ENCODE assay signal across 22 cellular contexts in the genomic region with DNA sequence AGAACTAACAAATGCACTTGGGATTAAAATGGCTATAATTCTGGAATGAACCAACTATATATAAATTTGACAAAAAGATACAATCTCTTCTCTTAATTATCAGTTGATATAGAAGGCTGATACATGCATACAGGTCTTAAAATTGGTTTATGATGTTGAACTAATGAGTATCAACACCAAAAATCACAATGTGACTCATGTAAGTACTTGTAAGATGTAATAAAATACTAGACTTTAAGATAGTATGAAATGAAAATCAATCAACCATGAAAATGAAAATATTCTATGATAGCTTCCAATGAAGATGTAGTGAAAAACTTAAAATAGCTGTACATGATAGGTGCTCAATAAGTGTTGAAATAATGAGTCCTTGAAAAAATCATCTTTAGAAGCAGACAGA.
DNase-seq lines count a peak whose midpoint lies in the region; FAIRE-seq and TF ChIP-seq lines count a peak whose summit lies in the region.
"Had no signal": no experiment of that assay in that cellular context is flagged by ENCODE, and none has a peak within 500 bp of the region (broad histone marks: within the 10 kb centered on the region; RNA-seq: fewer than 3 reads in every experiment).

No MANE protein-coding gene starts in this region.

- intact Hi-C loops in OCI-LY7 (cut with micrococcal nuclease; ENCODE audit: unreplicated experiment) = no loop called here

- no peaks in the 10 kb centered on the region for H3K27me3 Mint-ChIP-seq in osteocyte (ENCODE audit: unreplicated experiment)
- H3K27me3 Mint-ChIP-seq: CD4-positive, alpha-beta T cell; CD8-positive, alpha-beta memory T cell had no signal

- H3K9me3 Mint-ChIP-seq in osteocyte (ENCODE audit: unreplicated experiment) = no peaks in the 10 kb centered on the region
- H3K9me3 Mint-ChIP-seq: CD4-positive, alpha-beta T cell; GM23338; H9 had no signal

- H3K4me3 ChIP-seq in HEK293 (ENCODE audit: low read depth, low read length) = no peak overlapping the region
- H3K4me3 ChIP-seq in OCI-LY7 (ENCODE audit: low read depth, low read length, poor library complexity, severe bottlenecking) = no peak overlapping the region
- H3K4me3 ChIP-seq: BLaER1 treated with 17β-estradiol and CSF1 and Interleukin-3, amounts not matched to agents 10 nM and 100 nM; GM23338 had no signal

- POLR2A ChIA-PET in HEK293 (lab: Yijun Ruan, JAX) (no interaction called here), OCI-LY7 (lab: Charles Lee) (no interaction called here)

- H4K20me1 ChIP-seq in OCI-LY7 (ENCODE audit: insufficient read depth, low read length) = no peaks in the 10 kb centered on the region
- H4K20me1 ChIP-seq: BLaER1 treated with 17β-estradiol and CSF1 and Interleukin-3, amounts not matched to agents 10 nM and 100 nM had no signal

- no peak overlapping the region for H3K4me3 Mint-ChIP-seq in osteocyte (ENCODE audit: unreplicated experiment)
- H3K4me3 Mint-ChIP-seq: CD14-positive monocyte; CD4-positive, alpha-beta T cell; CD8-positive, alpha-beta memory T cell; GM23338; H9; HFFc6 had no signal

- DNase-seq in osteocyte (ENCODE audit: extremely low spot score, unreplicated experiment) (no peak), OCI-LY7 (ENCODE audit: low spot score) (no peak), DMS153 (lab: John Stamatoyannopoulos, UW) (no peak), mesenteric fat pad (ENCODE audit: low spot score) (no peak)
- DNase-seq: ACHN; AML-193; BE2C; CD4-positive, alpha-beta T cell; CD8-positive, alpha-beta memory T cell; DMS 273 treated with DMSO at 0.1 percent for 48 hours; DMS79 treated with DMSO at 0.1 percent for 48 hours; GF-D8; H9; HFFc6 had no signal

- no peaks in the 10 kb centered on the region for H3K36me3 Mint-ChIP-seq in osteocyte (ENCODE audit: unreplicated experiment)
- H3K36me3 Mint-ChIP-seq: CD14-positive monocyte; CD8-positive, alpha-beta memory T cell had no signal

- H3K27ac ChIP-seq in HEK293 (ENCODE audit: extremely low read depth, low read depth, low read length) (no peak overlapping the region), OCI-LY7 (ENCODE audit: low read depth, low read length, poor library complexity, severe bottlenecking) (no peak overlapping the region)
- H3K27ac ChIP-seq: BLaER1 treated with 17β-estradiol and CSF1 and Interleukin-3, amounts not matched to agents 10 nM and 100 nM had no signal

- H3K9me2 ChIP-seq in OCI-LY7 (ENCODE audit: insufficient read depth, low read length) = no peaks in the 10 kb centered on the region

- peak; percentile 55 for FAIRE-seq in endometrium (lab: Jason Lieb, UNC)
- FAIRE-seq: D721Med, GM12891, GM18507 had no signal

- H3K4me1 ChIP-seq in HEK293 (ENCODE audit: control insufficient read depth, insufficient read depth, low read length) (peaks cover 25% of the 10 kb centered on the region), OCI-LY7 (ENCODE audit: insufficient read depth, low read length, poor library complexity, severe bottlenecking) (no peaks in the 10 kb centered on the region)
- H3K4me1 ChIP-seq: BE2C; BLaER1 treated with 17β-estradiol and CSF1 and Interleukin-3, amounts not matched to agents 10 nM and 100 nM had no signal

- BruUV-seq in OCI-LY7 (replicated peaks; lab: Mats Ljungman, UMichigan) = no TSS peak

- TF ChIP-seq CTCF in HEK293 (tag by site-specific recombination; IDR thresholded peaks at IDR 0.05) (no peak), osteocyte (IDR thresholded peaks at IDR 0.05) (no peak), OCI-LY7 (conservative IDR thresholded peaks at IDR 0.05; ENCODE audit: low read length) (no peak)

- no peaks in the 10 kb centered on the region for H3K36me3 ChIP-seq in HEK293 (ENCODE audit: control insufficient read depth in 2 of 2, insufficient read depth in 1 of 2, low read length in 2 of 2)
- no peaks in the 10 kb centered on the region for H3K36me3 ChIP-seq in OCI-LY7 (ENCODE audit: insufficient read depth, low read length)
- H3K36me3 ChIP-seq: BE2C; BLaER1 treated with 17β-estradiol and CSF1 and Interleukin-3, amounts not matched to agents 10 nM and 100 nM had no signal

- H3K4me2 ChIP-seq in OCI-LY7 (ENCODE audit: low read length) = no peak overlapping the region
- H3K4me2 ChIP-seq: BLaER1 treated with 17β-estradiol and CSF1 and Interleukin-3, amounts not matched to agents 10 nM and 100 nM; GM23338 had no signal

- peaks cover 52% of the 10 kb centered on the region for H3K4me1 Mint-ChIP-seq in osteocyte (ENCODE audit: unreplicated experiment)
- H3K4me1 Mint-ChIP-seq: CD14-positive monocyte; CD8-positive, alpha-beta memory T cell had no signal

- no peak overlapping the region for H2AFZ ChIP-seq in OCI-LY7 (ENCODE audit: low read length)
- H2AFZ ChIP-seq: GM23338 had no signal

- H3K9me3 ChIP-seq in HEK293 (ENCODE audit: control insufficient read depth, insufficient read depth, low read depth, low read length) (no peaks in the 10 kb centered on the region), OCI-LY7 (ENCODE audit: low read length) (no peaks in the 10 kb centered on the region)
- H3K9me3 ChIP-seq: BE2C; BLaER1 treated with 17β-estradiol and CSF1 and Interleukin-3, amounts not matched to agents 10 nM and 100 nM had no signal

- peak overlapping the region; percentile 78 for H3K27ac Mint-ChIP-seq in osteocyte (ENCODE audit: unreplicated experiment)
- H3K27ac Mint-ChIP-seq: CD14-positive monocyte; CD4-positive, alpha-beta T cell; CD8-positive, alpha-beta memory T cell; GM23338; H9; HFFc6 had no signal

- H3K79me2 ChIP-seq in OCI-LY7 (ENCODE audit: insufficient read depth, low read depth, low read length) = no peaks in the 10 kb centered on the region

- CTCF ChIA-PET in HEK293 (lab: Yijun Ruan, JAX) (interaction anchor here (0.5 to 1.0 kb wide), 3 partner anchors 8 to 537 kb away, joined by 3 to 4 read pairs (median 3); no protein-coding TSS in a partner anchor), OCI-LY7 (lab: Charles Lee; ENCODE audit: unreplicated experiment) (no interaction called here)

TF ChIP-seq in HEK293, 187 proteins besides CTCF, POLR2A, EP300 and RAD21 (continues in another document):
- TF ChIP-seq ZNF10 (tag by site-specific recombination; IDR thresholded peaks at IDR 0.05) (peak; percentile 66; the same call in 1 of the 2 replicates), ZNF629 (tag by site-specific recombination; IDR thresholded peaks at IDR 0.05) (peak; percentile 69), ZNF843 (tag by site-specific recombination; IDR thresholded peaks at IDR 0.05) (peak; percentile 84), KLF8 (tag by site-specific recombination; IDR thresholded peaks at IDR 0.05) (peak; percentile 82)
- TF ChIP-seq, protein P1, sequence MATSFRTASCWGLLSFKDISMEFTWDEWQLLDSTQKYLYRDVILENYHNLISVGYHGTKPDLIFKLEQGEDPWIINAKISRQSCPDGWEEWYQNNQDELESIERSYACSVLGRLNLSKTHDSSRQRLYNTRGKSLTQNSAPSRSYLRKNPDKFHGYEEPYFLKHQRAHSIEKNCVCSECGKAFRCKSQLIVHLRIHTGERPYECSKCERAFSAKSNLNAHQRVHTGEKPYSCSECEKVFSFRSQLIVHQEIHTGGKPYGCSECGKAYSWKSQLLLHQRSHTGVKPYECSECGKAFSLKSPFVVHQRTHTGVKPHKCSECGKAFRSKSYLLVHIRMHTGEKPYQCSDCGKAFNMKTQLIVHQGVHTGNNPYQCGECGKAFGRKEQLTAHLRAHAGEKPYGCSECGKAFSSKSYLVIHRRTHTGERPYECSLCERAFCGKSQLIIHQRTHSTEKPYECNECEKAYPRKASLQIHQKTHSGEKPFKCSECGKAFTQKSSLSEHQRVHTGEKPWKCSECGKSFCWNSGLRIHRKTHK (tag by site-specific recombination; IDR thresholded peaks at IDR 0.05) = 0 out of 2 replicates have a peak, but pooled peaks have one; percentile 10
- TF ChIP-seq, protein P2, sequence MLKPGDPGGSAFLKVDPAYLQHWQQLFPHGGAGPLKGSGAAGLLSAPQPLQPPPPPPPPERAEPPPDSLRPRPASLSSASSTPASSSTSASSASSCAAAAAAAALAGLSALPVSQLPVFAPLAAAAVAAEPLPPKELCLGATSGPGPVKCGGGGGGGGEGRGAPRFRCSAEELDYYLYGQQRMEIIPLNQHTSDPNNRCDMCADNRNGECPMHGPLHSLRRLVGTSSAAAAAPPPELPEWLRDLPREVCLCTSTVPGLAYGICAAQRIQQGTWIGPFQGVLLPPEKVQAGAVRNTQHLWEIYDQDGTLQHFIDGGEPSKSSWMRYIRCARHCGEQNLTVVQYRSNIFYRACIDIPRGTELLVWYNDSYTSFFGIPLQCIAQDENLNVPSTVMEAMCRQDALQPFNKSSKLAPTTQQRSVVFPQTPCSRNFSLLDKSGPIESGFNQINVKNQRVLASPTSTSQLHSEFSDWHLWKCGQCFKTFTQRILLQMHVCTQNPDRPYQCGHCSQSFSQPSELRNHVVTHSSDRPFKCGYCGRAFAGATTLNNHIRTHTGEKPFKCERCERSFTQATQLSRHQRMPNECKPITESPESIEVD (tag by site-specific recombination; IDR thresholded peaks at IDR 0.05) = peak; percentile 84
- TF ChIP-seq, protein P3, sequence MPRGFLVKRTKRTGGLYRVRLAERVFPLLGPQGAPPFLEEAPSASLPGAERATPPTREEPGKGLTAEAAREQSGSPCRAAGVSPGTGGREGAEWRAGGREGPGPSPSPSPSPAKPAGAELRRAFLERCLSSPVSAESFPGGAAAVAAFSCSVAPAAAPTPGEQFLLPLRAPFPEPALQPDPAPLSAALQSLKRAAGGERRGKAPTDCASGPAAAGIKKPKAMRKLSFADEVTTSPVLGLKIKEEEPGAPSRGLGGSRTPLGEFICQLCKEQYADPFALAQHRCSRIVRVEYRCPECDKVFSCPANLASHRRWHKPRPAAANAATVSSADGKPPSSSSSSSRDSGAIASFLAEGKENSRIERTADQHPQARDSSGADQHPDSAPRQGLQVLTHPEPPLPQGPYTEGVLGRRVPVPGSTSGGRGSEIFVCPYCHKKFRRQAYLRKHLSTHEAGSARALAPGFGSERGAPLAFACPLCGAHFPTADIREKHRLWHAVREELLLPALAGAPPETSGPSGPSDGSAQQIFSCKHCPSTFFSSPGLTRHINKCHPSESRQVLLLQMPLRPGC (tag by site-specific recombination; IDR thresholded peaks at IDR 0.05) = no peak
